14 cellular contexts compared by ENCODE assay signal in genomic region chr6:156185113-156185512, GRCh38.
DNase-seq lines count a peak whose midpoint lies in the region; ATAC-seq lines count a peak whose summit lies in the region.
"Had no signal": no experiment of that assay in that cellular context is flagged by ENCODE, and none has a peak within 500 bp of the region (broad histone marks: within the 10 kb centered on the region; RNA-seq: fewer than 3 reads in every experiment).

No MANE protein-coding gene starts in this region.

- no peak overlapping the region for H3K4me3 Mint-ChIP-seq in activated naive CD4-positive, alpha-beta T cell treated with anti-CD3 and anti-CD28 coated beads, Interleukin-2, amount 50 U/mL, for 24 hours
- H3K4me3 Mint-ChIP-seq: CD8-positive, alpha-beta T cell; H9 had no signal

- H3K36me3 Mint-ChIP-seq in activated naive CD4-positive, alpha-beta T cell treated with anti-CD3 and anti-CD28 coated beads, Interleukin-2, amount 50 U/mL, for 24 hours, result no peaks in the 10 kb centered on the region
- H3K36me3 Mint-ChIP-seq: CD8-positive, alpha-beta T cell had no signal

- no peak for DNase-seq in activated naive CD4-positive, alpha-beta T cell treated with Interleukin-2 at 50 U/mL for 16 hours
- DNase-seq in NCI-H1105 treated with DMSO at 0.1 percent for 48 hours (lab: John Stamatoyannopoulos, UW) (peak; percentile 81), NCI-H748 (lab: John Stamatoyannopoulos, UW; ENCODE audit: unreplicated experiment) (peak; percentile 79), NOMO-1 treated with DMSO at 0.1 percent for 48 hours (lab: John Stamatoyannopoulos, UW; ENCODE audit: unreplicated experiment) (no peak)
- DNase-seq: ACHN; CD8-positive, alpha-beta T cell; H9; NCI-H1694; NCI-H226; NCI-H774; T-helper 2 cell had no signal

- no peaks in the 10 kb centered on the region for H3K9me3 Mint-ChIP-seq in activated naive CD4-positive, alpha-beta T cell treated with anti-CD3 and anti-CD28 coated beads, Interleukin-2, amount 50 U/mL, for 24 hours
- H3K9me3 Mint-ChIP-seq: CD8-positive, alpha-beta T cell; H9 had no signal

- peaks cover 42% of the 10 kb centered on the region for H3K4me1 Mint-ChIP-seq in activated naive CD4-positive, alpha-beta T cell treated with anti-CD3 and anti-CD28 coated beads, Interleukin-2, amount 50 U/mL, for 24 hours

- H3K27me3 Mint-ChIP-seq in activated naive CD4-positive, alpha-beta T cell treated with anti-CD3 and anti-CD28 coated beads, Interleukin-2, amount 50 U/mL, for 24 hours, result no peaks in the 10 kb centered on the region

- peak overlapping the region; percentile 33 for H3K27ac Mint-ChIP-seq in activated naive CD4-positive, alpha-beta T cell treated with anti-CD3 and anti-CD28 coated beads, Interleukin-2, amount 50 U/mL, for 24 hours
- H3K27ac Mint-ChIP-seq: CD8-positive, alpha-beta T cell; H9 had no signal

- no peak for ATAC-seq in GM18861 (IDR thresholded peaks at IDR 0.05; ENCODE audit: unreplicated experiment)
- no peak for ATAC-seq in GM19324 (IDR thresholded peaks at IDR 0.05; ENCODE audit: low FRiP score, unreplicated experiment)
- ATAC-seq: CD8-positive, alpha-beta T cell had no signal

Comparison
In these comparisons a context has a peak if more than half of its experiments do, and no peak if none do; other contexts are left out.
1. DNase-seq: peak in NCI-H1105 treated with DMSO at 0.1 percent for 48 hours (single experiment) and NCI-H748 (single experiment); none in activated naive CD4-positive, alpha-beta T cell treated with Interleukin-2 at 50 U/mL for 16 hours (single experiment) and NOMO-1 treated with DMSO at 0.1 percent for 48 hours (single experiment).